1 cellular context compared by ENCODE assay signal in genomic region chr13:52830946-52831345, GRCh38.
TF ChIP-seq lines count a peak whose summit lies in the region.

No MANE protein-coding gene starts in this region.

TF ChIP-seq in HEK293, 187 proteins besides CTCF, POLR2A, EP300 and RAD21:
- TF ChIP-seq ZNF629 (tag by site-specific recombination; IDR thresholded peaks at IDR 0.05) (peak; percentile 45; the same call in 1 of the 2 replicates), HIC1 (tag by site-specific recombination; IDR thresholded peaks at IDR 0.05) (0 out of 2 replicates have a peak, but pooled peaks have one; percentile 21), ZNF366 (tag by site-specific recombination; conservative IDR thresholded peaks at IDR 0.05) (peak; percentile 60; the same call in 1 of the 2 replicates), ZNF398 (tag by site-specific recombination; IDR thresholded peaks at IDR 0.05) (no peak)
TF ChIP-seq in HEK293: peak in this region for 3.
